ENCODE assay signal across 1 cellular context in genomic region chr6:143158113-143158581, GRCh38.
TF ChIP-seq lines count a peak whose summit lies in the region.

No MANE protein-coding gene starts in this region.

TF ChIP-seq in K562, 482 proteins besides CTCF, POLR2A, EP300 and RAD21 (continued from another document and continues in another):
- TF ChIP-seq MGA (IDR thresholded peaks at IDR 0.05) = peak; percentile 28; the same call in 1 of the 2 replicates
- peak; percentile 88 for TF ChIP-seq ZNF589 (CRISPR knock-in tag; IDR thresholded peaks at IDR 0.05; ENCODE audit: low read depth)
- no peak for TF ChIP-seq DDX20 (tag; IDR thresholded peaks at IDR 0.05; ENCODE audit: low read depth)
- TF ChIP-seq ZNF253 (CRISPR knock-in tag; conservative IDR thresholded peaks at IDR 0.05) = no peak
- TF ChIP-seq IRF1 (CRISPR knock-in tag; IDR thresholded peaks at IDR 0.05; ENCODE audit: borderline replicate concordance) = no peak
- peak; percentile 72 for TF ChIP-seq NR2C1 (IDR thresholded peaks at IDR 0.05)
- peak; percentile 93 for TF ChIP-seq NR2C1 (tag; IDR thresholded peaks at IDR 0.05)
- TF ChIP-seq ZNF431 (CRISPR knock-in tag; IDR thresholded peaks at IDR 0.05) = no peak
- no peak for TF ChIP-seq HDAC2 (IDR thresholded peaks at IDR 0.05)
- TF ChIP-seq MTA3 (IDR thresholded peaks at IDR 0.05; ENCODE audit: borderline replicate concordance) = no peak
- TF ChIP-seq ZNF561 (CRISPR knock-in tag; conservative IDR thresholded peaks at IDR 0.05) = no peak
- no peak for TF ChIP-seq DACH1 (IDR thresholded peaks at IDR 0.05; ENCODE audit: partially characterized antibody)
- TF ChIP-seq RFX1 (IDR thresholded peaks at IDR 0.05) = no peak
- TF ChIP-seq ARID3B (CRISPR knock-in tag; IDR thresholded peaks at IDR 0.05; ENCODE audit: borderline replicate concordance) = no peak
- no peak for TF ChIP-seq SMAD3 (CRISPR knock-in tag; conservative IDR thresholded peaks at IDR 0.05)
- TF ChIP-seq GATA2 (CRISPR knock-in tag; IDR thresholded peaks at IDR 0.05) = no peak
- no peak for TF ChIP-seq KDM2B (CRISPR knock-in tag; IDR thresholded peaks at IDR 0.05)
- no peak for TF ChIP-seq ZBED1 (IDR thresholded peaks at IDR 0.05)
- no peak for TF ChIP-seq ZFP30 (CRISPR knock-in tag; IDR thresholded peaks at IDR 0.05; ENCODE audit: borderline replicate concordance)
- no peak for TF ChIP-seq CHCHD3 (CRISPR knock-in tag; IDR thresholded peaks at IDR 0.05)
- no peak for TF ChIP-seq KDM1A (IDR thresholded peaks at IDR 0.05)
- TF ChIP-seq ELF2 (CRISPR knock-in tag; IDR thresholded peaks at IDR 0.05) = no peak
- no peak for TF ChIP-seq HMGXB4 (CRISPR knock-in tag; IDR thresholded peaks at IDR 0.05)
- no peak for TF ChIP-seq SMAD2 (IDR thresholded peaks at IDR 0.05; ENCODE audit: low read depth, low read length)
- no peak for TF ChIP-seq MED1 (CRISPR knock-in tag; IDR thresholded peaks at IDR 0.05; ENCODE audit: borderline replicate concordance)
- no peak for TF ChIP-seq THRB (CRISPR knock-in tag; conservative IDR thresholded peaks at IDR 0.05)
- TF ChIP-seq ARID2 (IDR thresholded peaks at IDR 0.05) = no peak
- TF ChIP-seq CHAMP1 (IDR thresholded peaks at IDR 0.05) = no peak
- no peak for TF ChIP-seq SRSF3 (IDR thresholded peaks at IDR 0.05; ENCODE audit: insufficient read depth, low read length)
- no peak for TF ChIP-seq CCAR2 (IDR thresholded peaks at IDR 0.05; ENCODE audit: low read depth, low read length)
- no peak for TF ChIP-seq MCM3 (IDR thresholded peaks at IDR 0.05)
- TF ChIP-seq CREBBP (IDR thresholded peaks at IDR 0.05; ENCODE audit: low read depth, low read length) = no peak
- TF ChIP-seq PTRF (tag; IDR thresholded peaks at IDR 0.05) = no peak
- TF ChIP-seq ZNF277 (CRISPR knock-in tag; IDR thresholded peaks at IDR 0.05; ENCODE audit: borderline replicate concordance) = no peak
- TF ChIP-seq ZBTB17 (CRISPR knock-in tag; IDR thresholded peaks at IDR 0.05) = no peak
- TF ChIP-seq TRIM24 (IDR thresholded peaks at IDR 0.05) = peak; percentile 33 to 58; a peak in 2 of 4 replicates
- TF ChIP-seq TEAD1 (CRISPR knock-in tag; IDR thresholded peaks at IDR 0.05) = no peak
- TF ChIP-seq SLC30A9 (CRISPR knock-in tag; IDR thresholded peaks at IDR 0.05) = no peak
